ENCODE assay signal across 16 cellular contexts in genomic region chr11:2508793-2509192, GRCh38.
A peak's percentile ranks its signal among the peaks of the same experiment; 100 is the strongest.
DNase-seq lines count a peak whose midpoint lies in the region; ATAC-seq lines count a peak whose summit lies in the region.
"Had no signal": no experiment of that assay in that cellular context is flagged by ENCODE, and none has a peak within 500 bp of the region (broad histone marks: within the 10 kb centered on the region; RNA-seq: fewer than 3 reads in every experiment).

No MANE protein-coding gene starts in this region.

- no peaks in the 10 kb centered on the region for H3K36me3 ChIP-seq in H7 (replicated peaks; ENCODE audit: control insufficient read depth, insufficient read depth, low read length)

- POLR2A ChIA-PET in activated naive CD8-positive, alpha-beta T cell treated with anti-CD3 and anti-CD28 coated beads, Interleukin-2, amount 10 ng/mL, durations not matched to agents 7 days and 5 days (lab: Charles Lee) = no interaction called here

- no peaks in the 10 kb centered on the region for H3K36me3 Mint-ChIP-seq in activated naive CD8-positive, alpha-beta T cell treated with anti-CD3 and anti-CD28 coated beads, Interleukin-2, amount 10 ng/mL, durations not matched to agents 7 days and 5 days
- H3K36me3 Mint-ChIP-seq in activated naive CD8-positive, alpha-beta T cell treated with anti-CD3 and anti-CD28 coated beads, Interleukin-2, amount 50 U/mL, for 24 hours (ENCODE audit: low read depth) = no peaks in the 10 kb centered on the region
- peaks cover 15% of the 10 kb centered on the region for H3K36me3 Mint-ChIP-seq in dendritic cell treated with granulocyte-macrophage colony-stimulating factor and Interleukin-4, amounts not matched to agents 40 ng/mL and 50 ng/mL, for 4 days (ENCODE audit: low read depth)
- H3K36me3 Mint-ChIP-seq in stimulated activated memory B cell treated with anti-CD40 and anti-IgM and Interleukin-4, amounts not matched to agents 10 μg/mL and 1 μg/mL and 100 μg/mL, for 72 hours = no peaks in the 10 kb centered on the region
- H3K36me3 Mint-ChIP-seq: CD4-positive, CD25-positive, alpha-beta regulatory T cell had no signal

- intact Hi-C loops in dendritic cell treated with granulocyte-macrophage colony-stimulating factor and Interleukin-4, amounts not matched to agents 40 ng/mL and 50 ng/mL, for 4 days (cut with micrococcal nuclease) = no loop called here

- no peak for ATAC-seq in activated naive CD8-positive, alpha-beta T cell treated with anti-CD3 and anti-CD28 coated beads, Interleukin-2, amount 10 ng/mL, durations not matched to agents 7 days and 5 days (ENCODE audit: low read depth)
- no peak for ATAC-seq in activated naive CD8-positive, alpha-beta T cell treated with anti-CD3 and anti-CD28 coated beads, Interleukin-2, amount 50 U/mL, for 24 hours
- ATAC-seq in stimulated activated memory B cell treated with anti-CD40 and anti-IgM and Interleukin-4, amounts not matched to agents 10 μg/mL and 1 μg/mL and 100 μg/mL, for 72 hours = no peak
- no peak for ATAC-seq in GM19328 (IDR thresholded peaks at IDR 0.05; ENCODE audit: unreplicated experiment)

- H3K9me3 Mint-ChIP-seq in activated naive CD8-positive, alpha-beta T cell treated with anti-CD3 and anti-CD28 coated beads, Interleukin-2, amount 10 ng/mL, durations not matched to agents 7 days and 5 days = no peaks in the 10 kb centered on the region
- no peaks in the 10 kb centered on the region for H3K9me3 Mint-ChIP-seq in activated naive CD8-positive, alpha-beta T cell treated with anti-CD3 and anti-CD28 coated beads, Interleukin-2, amount 50 U/mL, for 24 hours
- H3K9me3 Mint-ChIP-seq in dendritic cell treated with granulocyte-macrophage colony-stimulating factor and Interleukin-4, amounts not matched to agents 40 ng/mL and 50 ng/mL, for 4 days = no peaks in the 10 kb centered on the region
- H3K9me3 Mint-ChIP-seq in stimulated activated memory B cell treated with anti-CD40 and anti-IgM and Interleukin-4, amounts not matched to agents 10 μg/mL and 1 μg/mL and 100 μg/mL, for 72 hours = no peaks in the 10 kb centered on the region

- H3K4me3 Mint-ChIP-seq in activated naive CD8-positive, alpha-beta T cell treated with anti-CD3 and anti-CD28 coated beads, Interleukin-2, amount 10 ng/mL, durations not matched to agents 7 days and 5 days = no peak overlapping the region
- no peak overlapping the region for H3K4me3 Mint-ChIP-seq in activated naive CD8-positive, alpha-beta T cell treated with anti-CD3 and anti-CD28 coated beads, Interleukin-2, amount 50 U/mL, for 24 hours
- peak overlapping the region; percentile 1 for H3K4me3 Mint-ChIP-seq in dendritic cell treated with granulocyte-macrophage colony-stimulating factor and Interleukin-4, amounts not matched to agents 40 ng/mL and 50 ng/mL, for 4 days
- H3K4me3 Mint-ChIP-seq in stimulated activated memory B cell treated with anti-CD40 and anti-IgM and Interleukin-4, amounts not matched to agents 10 μg/mL and 1 μg/mL and 100 μg/mL, for 72 hours = no peak overlapping the region
- H3K4me3 Mint-ChIP-seq: CD4-positive, CD25-positive, alpha-beta regulatory T cell had no signal

- H3K27me3 ChIP-seq in H7 (ENCODE audit: control insufficient read depth, insufficient read depth, low read length) = peaks cover 12% of the 10 kb centered on the region

- no peak for DNase-seq in activated naive CD8-positive, alpha-beta T cell treated with anti-CD3 and anti-CD28 coated beads, Interleukin-2, amount 10 ng/mL, durations not matched to agents 7 days and 5 days
- DNase-seq in activated naive CD8-positive, alpha-beta T cell treated with anti-CD3 and anti-CD28 coated beads, Interleukin-2, amount 50 U/mL, for 24 hours = no peak
- peak; percentile 36 for DNase-seq in H7
- no peak for DNase-seq in T-helper 2 cell
- no peak for DNase-seq in cerebellum (ENCODE audit: low spot score)
- DNase-seq: CD4-positive, CD25-positive, alpha-beta regulatory T cell; DMS153; HCEC 1CT; NCI-H187; NCI-H226; NCI-H526 treated with DMSO at 0.1 percent for 48 hours; NK-92 treated with Interleukin-12 subunit alpha and Interleukin-12 subunit beta, amount 100 ng/mL, for 24 hours; SHP77 treated with DMSO at 0.1 percent for 48 hours had no signal

- peak overlapping the region; percentile 28 for H3K27ac Mint-ChIP-seq in activated naive CD8-positive, alpha-beta T cell treated with anti-CD3 and anti-CD28 coated beads, Interleukin-2, amount 10 ng/mL, durations not matched to agents 7 days and 5 days
- H3K27ac Mint-ChIP-seq in activated naive CD8-positive, alpha-beta T cell treated with anti-CD3 and anti-CD28 coated beads, Interleukin-2, amount 50 U/mL, for 24 hours = no peak overlapping the region
- peak overlapping the region; percentile 53 for H3K27ac Mint-ChIP-seq in dendritic cell treated with granulocyte-macrophage colony-stimulating factor and Interleukin-4, amounts not matched to agents 40 ng/mL and 50 ng/mL, for 4 days
- peak overlapping the region; percentile 62 for H3K27ac Mint-ChIP-seq in stimulated activated memory B cell treated with anti-CD40 and anti-IgM and Interleukin-4, amounts not matched to agents 10 μg/mL and 1 μg/mL and 100 μg/mL, for 72 hours

- peaks cover 13% of the 10 kb centered on the region for H3K4me1 Mint-ChIP-seq in activated naive CD8-positive, alpha-beta T cell treated with anti-CD3 and anti-CD28 coated beads, Interleukin-2, amount 10 ng/mL, durations not matched to agents 7 days and 5 days
- H3K4me1 Mint-ChIP-seq in activated naive CD8-positive, alpha-beta T cell treated with anti-CD3 and anti-CD28 coated beads, Interleukin-2, amount 50 U/mL, for 24 hours = no peaks in the 10 kb centered on the region
- H3K4me1 Mint-ChIP-seq in dendritic cell treated with granulocyte-macrophage colony-stimulating factor and Interleukin-4, amounts not matched to agents 40 ng/mL and 50 ng/mL, for 4 days (ENCODE audit: low read depth) = peaks cover 65% of the 10 kb centered on the region
- peaks cover 65% of the 10 kb centered on the region for H3K4me1 Mint-ChIP-seq in stimulated activated memory B cell treated with anti-CD40 and anti-IgM and Interleukin-4, amounts not matched to agents 10 μg/mL and 1 μg/mL and 100 μg/mL, for 72 hours

- H3K27me3 Mint-ChIP-seq in activated naive CD8-positive, alpha-beta T cell treated with anti-CD3 and anti-CD28 coated beads, Interleukin-2, amount 10 ng/mL, durations not matched to agents 7 days and 5 days = no peaks in the 10 kb centered on the region
- no peaks in the 10 kb centered on the region for H3K27me3 Mint-ChIP-seq in activated naive CD8-positive, alpha-beta T cell treated with anti-CD3 and anti-CD28 coated beads, Interleukin-2, amount 50 U/mL, for 24 hours
- peaks cover 3% of the 10 kb centered on the region for H3K27me3 Mint-ChIP-seq in dendritic cell treated with granulocyte-macrophage colony-stimulating factor and Interleukin-4, amounts not matched to agents 40 ng/mL and 50 ng/mL, for 4 days
- H3K27me3 Mint-ChIP-seq in stimulated activated memory B cell treated with anti-CD40 and anti-IgM and Interleukin-4, amounts not matched to agents 10 μg/mL and 1 μg/mL and 100 μg/mL, for 72 hours = no peaks in the 10 kb centered on the region
- H3K27me3 Mint-ChIP-seq: CD4-positive, CD25-positive, alpha-beta regulatory T cell had no signal

- H3K4me3 ChIP-seq in H7 (ENCODE audit: insufficient read depth, low read depth, low read length) = no peak overlapping the region
